17 cellular contexts compared by ENCODE assay signal in the genomic region with DNA sequence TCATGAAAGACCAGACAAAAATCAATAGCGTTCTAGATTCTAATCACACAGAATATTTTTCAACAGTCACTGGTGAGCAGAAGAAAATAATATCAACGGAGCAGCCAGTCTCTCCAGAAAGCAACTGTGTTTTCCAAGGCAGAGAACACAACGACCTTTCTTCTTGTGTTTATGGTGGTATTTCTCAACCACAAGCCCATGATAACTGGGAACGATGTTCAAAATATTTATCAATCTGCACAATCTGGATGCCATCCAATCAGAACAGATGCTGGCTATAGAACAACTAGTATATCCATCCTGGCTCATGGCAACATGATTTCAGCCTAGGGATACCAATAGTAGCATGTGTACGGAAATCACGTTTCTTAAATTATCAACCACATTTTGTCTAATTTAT.
DNase-seq lines count a peak whose midpoint lies in the region; ATAC-seq and TF ChIP-seq lines count a peak whose summit lies in the region.
"Had no signal": no experiment of that assay in that cellular context is flagged by ENCODE, and none has a peak within 500 bp of the region (broad histone marks: within the 10 kb centered on the region; RNA-seq: fewer than 3 reads in every experiment).

No MANE protein-coding gene starts in this region.

- CTCF ChIA-PET in activated CD8-positive, alpha-beta T cell treated with anti-CD3 and anti-CD28 coated beads for 36 hours (lab: Charles Lee): no interaction called here
- CTCF ChIA-PET in Calu3 (lab: Charles Lee): no interaction called here

- intact Hi-C loops in Right ventricle myocardium inferior (cut with DNase I) (no loop called here), cardiac septum (cut with DNase I) (no loop called here), vagina (cut with DNase I) (no loop called here), Calu3 (cut with micrococcal nuclease; ENCODE audit: unreplicated experiment) (loop anchor here (10.0 kb wide), 1 partner anchor 317 kb away; no protein-coding TSS in a partner anchor)
- intact Hi-C loops in activated CD8-positive, alpha-beta T cell treated with anti-CD3 and anti-CD28 coated beads for 36 hours (cut with micrococcal nuclease): no loop called here

- no TSS peak for BruUV-seq in Calu3 (replicated peaks; lab: Mats Ljungman, UMichigan)

- no peak for TF ChIP-seq POLR2A in vagina (IDR thresholded peaks at IDR 0.05)

- peaks cover 4% of the 10 kb centered on the region for H3K27me3 Mint-ChIP-seq in activated CD8-positive, alpha-beta T cell treated with anti-CD3 and anti-CD28 coated beads for 36 hours
- H3K27me3 Mint-ChIP-seq in Calu3 (ENCODE audit: unreplicated experiment) (no peaks in the 10 kb centered on the region), chondrocyte (ENCODE audit: low read depth) (no peaks in the 10 kb centered on the region)
- H3K27me3 Mint-ChIP-seq: IgD-negative memory B cell had no signal

- no peak overlapping the region for H3K4me3 ChIP-seq in vagina

- TF ChIP-seq CTCF in vagina (IDR thresholded peaks at IDR 0.05) (no peak), Calu3 (IDR thresholded peaks at IDR 0.05; ENCODE audit: unreplicated experiment) (no peak), chondrocyte (IDR thresholded peaks at IDR 0.05) (no peak)
- no peak for TF ChIP-seq CTCF in activated CD8-positive, alpha-beta T cell treated with anti-CD3 and anti-CD28 coated beads for 36 hours (IDR thresholded peaks at IDR 0.05)

- no peaks in the 10 kb centered on the region for H3K9me3 ChIP-seq in vagina

- H3K36me3 ChIP-seq in vagina: no peaks in the 10 kb centered on the region

- H3K4me3 Mint-ChIP-seq in activated CD8-positive, alpha-beta T cell treated with anti-CD3 and anti-CD28 coated beads for 36 hours: no peak overlapping the region
- H3K4me3 Mint-ChIP-seq in Calu3 (ENCODE audit: low read depth, unreplicated experiment) (no peak overlapping the region), chondrocyte (ENCODE audit: unreplicated experiment) (no peak overlapping the region)
- H3K4me3 Mint-ChIP-seq: IgD-negative memory B cell had no signal

- ATAC-seq in Right ventricle myocardium inferior: peak; percentile 18
- no peak for ATAC-seq in activated CD8-positive, alpha-beta T cell treated with anti-CD3 and anti-CD28 coated beads for 36 hours

- H3K27ac Mint-ChIP-seq in activated CD8-positive, alpha-beta T cell treated with anti-CD3 and anti-CD28 coated beads for 36 hours: no peak overlapping the region
- H3K27ac Mint-ChIP-seq in Calu3 (ENCODE audit: unreplicated experiment) (no peak overlapping the region), chondrocyte (ENCODE audit: unreplicated experiment) (no peak overlapping the region)
- H3K27ac Mint-ChIP-seq: IgD-negative memory B cell had no signal

- DNase-seq in Right ventricle myocardium inferior (ENCODE audit: missing footprints) (no peak), cardiac septum (ENCODE audit: low spot score) (no peak), amniotic epithelial cell (ENCODE audit: low read depth) (peak; percentile 77), iris pigment epithelial cell (ENCODE audit: low read depth) (peak; percentile 85), vagina (ENCODE audit: extremely low spot score in 2 of 2) (no peak), Calu3 (no peak), chondrocyte (ENCODE audit: low spot score) (no peak)
- no peak for DNase-seq in activated CD8-positive, alpha-beta T cell treated with anti-CD3 and anti-CD28 coated beads for 36 hours
- DNase-seq: 8988T, C1 segment of cervical spinal cord, DMS53, H7, NCI-H1417 treated with DMSO at 0.1 percent for 48 hours, NCI-H2081 treated with DMSO at 0.1 percent for 48 hours, NCI-H2227 treated with DMSO at 0.1 percent for 48 hours, NCI-H69 had no signal

- peaks cover under 1% of the 10 kb centered on the region for H3K4me1 Mint-ChIP-seq in activated CD8-positive, alpha-beta T cell treated with anti-CD3 and anti-CD28 coated beads for 36 hours (ENCODE audit: low read depth)
- peaks cover 9% of the 10 kb centered on the region for H3K4me1 Mint-ChIP-seq in Calu3 (ENCODE audit: low read depth, unreplicated experiment)
- peaks cover 55% of the 10 kb centered on the region for H3K4me1 Mint-ChIP-seq in chondrocyte (ENCODE audit: low read depth)

- H3K9me3 Mint-ChIP-seq in activated CD8-positive, alpha-beta T cell treated with anti-CD3 and anti-CD28 coated beads for 36 hours: peaks cover 5% of the 10 kb centered on the region
- H3K9me3 Mint-ChIP-seq in Calu3 (ENCODE audit: low read depth, unreplicated experiment) (peaks cover 12% of the 10 kb centered on the region), chondrocyte (ENCODE audit: low read depth) (peaks cover 3% of the 10 kb centered on the region)

- H3K36me3 Mint-ChIP-seq in activated CD8-positive, alpha-beta T cell treated with anti-CD3 and anti-CD28 coated beads for 36 hours (ENCODE audit: low read depth): no peaks in the 10 kb centered on the region
- H3K36me3 Mint-ChIP-seq in Calu3 (ENCODE audit: insufficient read depth, unreplicated experiment): no peaks in the 10 kb centered on the region
- H3K36me3 Mint-ChIP-seq in chondrocyte (ENCODE audit: low read depth): no peaks in the 10 kb centered on the region

- peak overlapping the region; percentile 61 for H3K27ac ChIP-seq in vagina

- H3K4me1 ChIP-seq in vagina: peaks cover 23% of the 10 kb centered on the region

- POLR2A ChIA-PET in activated CD8-positive, alpha-beta T cell treated with anti-CD3 and anti-CD28 coated beads for 36 hours (lab: Charles Lee): no interaction called here

- H3K27me3 ChIP-seq in vagina: no peaks in the 10 kb centered on the region

Comparison
In these comparisons a context has a peak if more than half of its experiments do, and no peak if none do; other contexts are left out.
1. DNase-seq: peak in amniotic epithelial cell (single experiment) and iris pigment epithelial cell (single experiment); none in Right ventricle myocardium inferior (single experiment), cardiac septum (single experiment), vagina (0 of 2), activated CD8-positive, alpha-beta T cell treated with anti-CD3 and anti-CD28 coated beads for 36 hours (single experiment), Calu3 (single experiment) and chondrocyte (single experiment).